In genomic region chr14:34522496-34522895, GRCh38 we compare ENCODE assay signal across 19 cellular contexts.
"Had no signal": no experiment of that assay in that cellular context is flagged by ENCODE, and none has a peak within 500 bp of the region (broad histone marks: within the 10 kb centered on the region; RNA-seq: fewer than 3 reads in every experiment).

No MANE protein-coding gene starts in this region.

- DNase-seq: activated CD8-positive, alpha-beta memory T cell treated with anti-CD3 and anti-CD28 coated beads for 24 hours; activated CD8-positive, alpha-beta memory T cell treated with anti-CD3 and anti-CD28 coated beads, Interleukin-2, amount 50 U/mL, for 48 hours; activated effector memory CD4-positive, alpha-beta T cell treated with anti-CD3 and anti-CD28 coated beads, Interleukin-2, amount 50 U/mL, for 16 hours; activated T-cell treated with anti-CD3 and anti-CD28 coated beads, Interleukin-2, amount 50 U/mL, for 48 hours; amniotic stem cell; dorsolateral prefrontal cortex; endodermal cell; foreskin keratinocyte; stimulated activated CD8-positive, alpha-beta memory T cell treated with anti-CD3 and anti-CD28 coated beads, Interleukin-4, amount 100 ng/mL, for 48 hours; stimulated activated naive CD4-positive, alpha-beta T cell; substantia nigra had no signal

- H3K4me3 Mint-ChIP-seq: endodermal cell, nephron had no signal

- ATAC-seq: activated CD4-positive, CD25-positive, alpha-beta regulatory T cell treated with anti-CD3 and anti-CD28 coated beads, Interleukin-2, amount 50 U/mL, for 24 hours; activated naive CD4-positive, alpha-beta T cell treated with anti-CD3 and anti-CD28 coated beads, Interleukin-2, amount 50 U/mL, for 72 hours; foreskin keratinocyte had no signal

- H3K27me3 ChIP-seq: cardiac muscle cell, dorsolateral prefrontal cortex, foreskin keratinocyte, hepatocyte, tibial nerve, vagina had no signal

- H3K9me3 ChIP-seq: tibial nerve, vagina had no signal

- H3K4me1 ChIP-seq: foreskin keratinocyte, parathyroid adenoma, tibial nerve, vagina had no signal

- H3K9ac ChIP-seq: parathyroid adenoma had no signal

- H3K27ac ChIP-seq: cardiac muscle cell, foreskin keratinocyte, hepatocyte, parathyroid adenoma, tibial nerve, vagina had no signal

- H3K9me3 Mint-ChIP-seq: activated naive CD4-positive, alpha-beta T cell treated with anti-CD3 and anti-CD28 coated beads, Interleukin-2, amount 50 U/mL, for 72 hours; endodermal cell; nephron had no signal

- H3K4me3 ChIP-seq: cardiac muscle cell, dorsolateral prefrontal cortex, hepatocyte, tibial nerve, vagina had no signal

- H3K27ac Mint-ChIP-seq: endodermal cell, nephron had no signal

- H3K4me1 Mint-ChIP-seq: endodermal cell, nephron had no signal
